Comparison of ENCODE assay signal across 9 cellular contexts in genomic region chr10:79244841-79245504, GRCh38.
DNase-seq lines count a peak whose midpoint lies in the region; ATAC-seq, FAIRE-seq and TF ChIP-seq lines count a peak whose summit lies in the region.
"Had no signal": no experiment of that assay in that cellular context is flagged by ENCODE, and none has a peak within 500 bp of the region (broad histone marks: within the 10 kb centered on the region; RNA-seq: fewer than 3 reads in every experiment).

No MANE protein-coding gene starts in this region.

- peak overlapping the region; percentile 43 to 99; a peak in 3 of 4 replicates for H3K27ac ChIP-seq in SK-N-SH (ENCODE audit: low read depth in 2 of 2, low read length in 1 of 2)
- peak overlapping the region; percentile 75 for H3K27ac ChIP-seq in RWPE1
- peak overlapping the region; percentile 85 for H3K27ac ChIP-seq in layer of hippocampus (ENCODE audit: low read depth, low read length)
- H3K27ac ChIP-seq in upper lobe of right lung, result peak overlapping the region; percentile 82
- H3K27ac ChIP-seq: A549 had no signal

- 92% methylated on average over 13 of the region's 15 CpGs for WGBS in SK-N-SH (ENCODE audit: low lambda C conversion rate)

- H3K27me3 Mint-ChIP-seq in Calu3 (ENCODE audit: unreplicated experiment), result no peaks in the 10 kb centered on the region

- H3K36me3 Mint-ChIP-seq in Calu3 (ENCODE audit: insufficient read depth, unreplicated experiment), result peaks cover 4% of the 10 kb centered on the region

- H3K4me1 ChIP-seq in SK-N-SH (ENCODE audit: control insufficient read depth in 1 of 2, insufficient read depth in 2 of 2, low read depth in 1 of 2, low read length in 1 of 2) (peaks cover 56 to 85% of the 10 kb centered on the region in 2 experiments), upper lobe of right lung (peaks cover 85% of the 10 kb centered on the region)

- H3K9me3 ChIP-seq in SK-N-SH (no peaks in the 10 kb centered on the region), upper lobe of right lung (no peaks in the 10 kb centered on the region)
- H3K9me3 ChIP-seq: A549 had no signal

- DNase-seq in SK-N-SH (no peak), RWPE1 (ENCODE audit: low spot score) (no peak), upper lobe of right lung (no peak), Calu3 (no peak), H54 (ENCODE audit: insufficient read length, low spot score) (no peak)

- H3K4me3 ChIP-seq in SK-N-SH (ENCODE audit: low read depth in 2 of 2, low read length in 1 of 2) (peak overlapping the region in 1 of 2 experiments; percentile 6; a peak in 1 of 4 replicates), upper lobe of right lung (peak overlapping the region; percentile 58)
- H3K4me3 ChIP-seq: A549 had no signal

- TF ChIP-seq POLR2A in H54 (IDR thresholded peaks at IDR 0.05; ENCODE audit: low read depth, low read length), result no peak

- no peak overlapping the region for H2AFZ ChIP-seq in SK-N-SH (ENCODE audit: low read depth)

- ATAC-seq in SK-N-SH treated with all-trans-retinoic acid at 6 μM for 48 hours (no peak), HG02571 (IDR thresholded peaks at IDR 0.05; ENCODE audit: unreplicated experiment) (peak; percentile 21), upper lobe of right lung (no peak)
- ATAC-seq: A549 had no signal

- H3K36me3 ChIP-seq in SK-N-SH (replicated peaks in 1 of 2; ENCODE audit: control insufficient read depth in 1 of 2, insufficient read depth in 2 of 2, low read length in 1 of 2), result no peaks in the 10 kb centered on the region
- no peaks in the 10 kb centered on the region for H3K36me3 ChIP-seq in upper lobe of right lung

- H3K27me3 ChIP-seq in SK-N-SH (ENCODE audit: insufficient read depth), result no peaks in the 10 kb centered on the region
- no peaks in the 10 kb centered on the region for H3K27me3 ChIP-seq in layer of hippocampus (ENCODE audit: control insufficient read depth, insufficient read depth, low read length)
- no peaks in the 10 kb centered on the region for H3K27me3 ChIP-seq in upper lobe of right lung

- CTCF ChIA-PET in SK-N-SH (lab: Yijun Ruan, JAX) (interaction anchor here (0.7 to 1.5 kb wide), 6 partner anchors 17 to 130 kb away, joined by 3 to 4 read pairs (median 3); no protein-coding TSS in a partner anchor), RWPE1 (lab: Yijun Ruan, JAX) (no interaction called here), Calu3 (lab: Charles Lee) (no interaction called here)

- peaks cover 63% of the 10 kb centered on the region for H4K20me1 ChIP-seq in SK-N-SH (ENCODE audit: insufficient read depth)

- no peak overlapping the region for H3K4me3 Mint-ChIP-seq in Calu3 (ENCODE audit: low read depth, unreplicated experiment)

- no peaks in the 10 kb centered on the region for H3K9me3 Mint-ChIP-seq in Calu3 (ENCODE audit: low read depth, unreplicated experiment)

- TF ChIP-seq CTCF in SK-N-SH (IDR thresholded peaks at IDR 0.05) (no peak), RWPE1 (conservative IDR thresholded peaks at IDR 0.05; ENCODE audit: low read depth) (no peak), upper lobe of right lung (IDR thresholded peaks at IDR 0.05) (no peak), Calu3 (IDR thresholded peaks at IDR 0.05; ENCODE audit: unreplicated experiment) (no peak)

- peaks cover 87% of the 10 kb centered on the region for H3K79me2 ChIP-seq in SK-N-SH (ENCODE audit: insufficient read depth)

- POLR2A ChIA-PET in SK-N-SH (lab: Yijun Ruan, JAX) (interaction anchor here (1.0 to 12.6 kb wide), 5 partner anchors 16 to 36 kb away, joined by 3 to 237 read pairs (median 10); no protein-coding TSS in a partner anchor), RWPE1 (lab: Yijun Ruan, JAX; ENCODE audit: low non-redundant PET) (interaction anchor here (0.6 kb wide), 1 partner anchor 816 kb away, joined by 5 read pairs; no protein-coding TSS in a partner anchor)

- no peak overlapping the region for H3K9ac ChIP-seq in SK-N-SH

- TF ChIP-seq EP300 in SK-N-SH (IDR thresholded peaks at IDR 0.05; ENCODE audit: borderline replicate concordance in 1 of 2, low read depth in 1 of 2, low read length in 1 of 2), result no peak

- peak overlapping the region; percentile 95; the same call in 1 of the 2 replicates for H3K4me2 ChIP-seq in SK-N-SH
- H3K4me2 ChIP-seq: A549 had no signal

- BruUV-seq in Calu3 (replicated peaks; lab: Mats Ljungman, UMichigan), result no TSS peak

- intact Hi-C loops in upper lobe of right lung (cut with DNase I) (no loop called here), Calu3 (cut with micrococcal nuclease; ENCODE audit: unreplicated experiment) (no loop called here)

- no peak for TF ChIP-seq RAD21 in SK-N-SH (IDR thresholded peaks at IDR 0.05; ENCODE audit: low read length)

- no peaks in the 10 kb centered on the region for H3K9me2 ChIP-seq in SK-N-SH

- H3K4me1 Mint-ChIP-seq in Calu3 (ENCODE audit: low read depth, unreplicated experiment), result peaks cover 21% of the 10 kb centered on the region

- peaks cover 20% of the 10 kb centered on the region for H3F3A ChIP-seq in SK-N-SH (replicated peaks; ENCODE audit: insufficient read depth)

- no peak overlapping the region for H3K27ac Mint-ChIP-seq in Calu3 (ENCODE audit: unreplicated experiment)

- no peak for FAIRE-seq in H54 (lab: Jason Lieb, UNC)
- FAIRE-seq: A549 had no signal

TF ChIP-seq in SK-N-SH, 30 proteins besides CTCF, POLR2A, EP300 and RAD21 (continues in another document):
- no peak for TF ChIP-seq JUND (IDR thresholded peaks at IDR 0.05)
- TF ChIP-seq, protein P1, sequence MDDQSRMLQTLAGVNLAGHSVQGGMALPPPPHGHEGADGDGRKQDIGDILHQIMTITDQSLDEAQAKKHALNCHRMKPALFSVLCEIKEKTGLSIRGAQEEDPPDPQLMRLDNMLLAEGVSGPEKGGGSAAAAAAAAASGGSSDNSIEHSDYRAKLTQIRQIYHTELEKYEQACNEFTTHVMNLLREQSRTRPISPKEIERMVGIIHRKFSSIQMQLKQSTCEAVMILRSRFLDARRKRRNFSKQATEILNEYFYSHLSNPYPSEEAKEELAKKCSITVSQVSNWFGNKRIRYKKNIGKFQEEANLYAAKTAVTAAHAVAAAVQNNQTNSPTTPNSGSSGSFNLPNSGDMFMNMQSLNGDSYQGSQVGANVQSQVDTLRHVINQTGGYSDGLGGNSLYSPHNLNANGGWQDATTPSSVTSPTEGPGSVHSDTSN (IDR thresholded peaks at IDR 0.05), result no peak
- no peak for TF ChIP-seq MAX (IDR thresholded peaks at IDR 0.05; ENCODE audit: low read depth)
- no peak for TF ChIP-seq POLR2AphosphoS5 (IDR thresholded peaks at IDR 0.05; ENCODE audit: low read depth, low read length)
- no peak for TF ChIP-seq NFIC (IDR thresholded peaks at IDR 0.05; ENCODE audit: borderline replicate concordance)
- no peak for TF ChIP-seq GATA2 (CRISPR knock-in tag; IDR thresholded peaks at IDR 0.05)
- TF ChIP-seq, protein P2, sequence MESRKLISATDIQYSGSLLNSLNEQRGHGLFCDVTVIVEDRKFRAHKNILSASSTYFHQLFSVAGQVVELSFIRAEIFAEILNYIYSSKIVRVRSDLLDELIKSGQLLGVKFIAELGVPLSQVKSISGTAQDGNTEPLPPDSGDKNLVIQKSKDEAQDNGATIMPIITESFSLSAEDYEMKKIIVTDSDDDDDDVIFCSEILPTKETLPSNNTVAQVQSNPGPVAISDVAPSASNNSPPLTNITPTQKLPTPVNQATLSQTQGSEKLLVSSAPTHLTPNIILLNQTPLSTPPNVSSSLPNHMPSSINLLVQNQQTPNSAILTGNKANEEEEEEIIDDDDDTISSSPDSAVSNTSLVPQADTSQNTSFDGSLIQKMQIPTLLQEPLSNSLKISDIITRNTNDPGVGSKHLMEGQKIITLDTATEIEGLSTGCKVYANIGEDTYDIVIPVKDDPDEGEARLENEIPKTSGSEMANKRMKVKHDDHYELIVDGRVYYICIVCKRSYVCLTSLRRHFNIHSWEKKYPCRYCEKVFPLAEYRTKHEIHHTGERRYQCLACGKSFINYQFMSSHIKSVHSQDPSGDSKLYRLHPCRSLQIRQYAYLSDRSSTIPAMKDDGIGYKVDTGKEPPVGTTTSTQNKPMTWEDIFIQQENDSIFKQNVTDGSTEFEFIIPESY (IDR thresholded peaks at IDR 0.05; ENCODE audit: borderline replicate concordance, low read depth), result no peak

TF ChIP-seq in SK-N-SH treated with all-trans-retinoic acid at 6 μM for 48 hours, 23 proteins besides CTCF, POLR2A, EP300 and RAD21 (continues in another document):
- TF ChIP-seq, protein P3, sequence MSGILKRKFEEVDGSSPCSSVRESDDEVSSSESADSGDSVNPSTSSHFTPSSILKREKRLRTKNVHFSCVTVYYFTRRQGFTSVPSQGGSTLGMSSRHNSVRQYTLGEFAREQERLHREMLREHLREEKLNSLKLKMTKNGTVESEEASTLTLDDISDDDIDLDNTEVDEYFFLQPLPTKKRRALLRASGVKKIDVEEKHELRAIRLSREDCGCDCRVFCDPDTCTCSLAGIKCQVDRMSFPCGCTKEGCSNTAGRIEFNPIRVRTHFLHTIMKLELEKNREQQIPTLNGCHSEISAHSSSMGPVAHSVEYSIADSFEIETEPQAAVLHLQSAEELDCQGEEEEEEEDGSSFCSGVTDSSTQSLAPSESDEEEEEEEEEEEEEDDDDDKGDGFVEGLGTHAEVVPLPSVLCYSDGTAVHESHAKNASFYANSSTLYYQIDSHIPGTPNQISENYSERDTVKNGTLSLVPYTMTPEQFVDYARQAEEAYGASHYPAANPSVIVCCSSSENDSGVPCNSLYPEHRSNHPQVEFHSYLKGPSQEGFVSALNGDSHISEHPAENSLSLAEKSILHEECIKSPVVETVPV (CRISPR knock-in tag; IDR thresholded peaks at IDR 0.05), result no peak
- TF ChIP-seq, protein P4, sequence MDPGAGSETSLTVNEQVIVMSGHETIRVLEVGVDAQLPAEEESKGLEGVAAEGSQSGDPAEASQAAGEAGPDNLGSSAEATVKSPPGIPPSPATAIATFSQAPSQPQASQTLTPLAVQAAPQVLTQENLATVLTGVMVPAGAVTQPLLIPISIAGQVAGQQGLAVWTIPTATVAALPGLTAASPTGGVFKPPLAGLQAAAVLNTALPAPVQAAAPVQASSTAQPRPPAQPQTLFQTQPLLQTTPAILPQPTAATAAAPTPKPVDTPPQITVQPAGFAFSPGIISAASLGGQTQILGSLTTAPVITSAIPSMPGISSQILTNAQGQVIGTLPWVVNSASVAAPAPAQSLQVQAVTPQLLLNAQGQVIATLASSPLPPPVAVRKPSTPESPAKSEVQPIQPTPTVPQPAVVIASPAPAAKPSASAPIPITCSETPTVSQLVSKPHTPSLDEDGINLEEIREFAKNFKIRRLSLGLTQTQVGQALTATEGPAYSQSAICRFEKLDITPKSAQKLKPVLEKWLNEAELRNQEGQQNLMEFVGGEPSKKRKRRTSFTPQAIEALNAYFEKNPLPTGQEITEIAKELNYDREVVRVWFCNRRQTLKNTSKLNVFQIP (CRISPR knock-in tag; IDR thresholded peaks at IDR 0.05; ENCODE audit: borderline replicate concordance, low read depth), result no peak
- TF ChIP-seq ZFP3 (CRISPR knock-in tag; IDR thresholded peaks at IDR 0.05), result no peak
- TF ChIP-seq ZNF70 (CRISPR knock-in tag; IDR thresholded peaks at IDR 0.05), result no peak
- no peak for TF ChIP-seq RARB (CRISPR knock-in tag; IDR thresholded peaks at IDR 0.05)
- TF ChIP-seq GLIS3 (CRISPR knock-in tag; IDR thresholded peaks at IDR 0.05), result no peak
- no peak for TF ChIP-seq TOX (CRISPR knock-in tag; IDR thresholded peaks at IDR 0.05; ENCODE audit: borderline replicate concordance)
